In genomic region chr18:50162486-50163304, GRCh38 we compare ENCODE assay signal across 27 cellular contexts. TPM values are rescaled to one million over a fixed set of nuclear protein-coding genes. Genes with fewer than 3 reads are reported as not detected.
A peak's percentile ranks its signal among the peaks of the same experiment; 100 is the strongest.
DNase-seq lines count a peak whose midpoint lies in the region; ATAC-seq, FAIRE-seq and TF ChIP-seq lines count a peak whose summit lies in the region.
"Had no signal": no experiment of that assay in that cellular context is flagged by ENCODE, and none has a peak within 500 bp of the region (broad histone marks: within the 10 kb centered on the region; RNA-seq: fewer than 3 reads in every experiment).

No MANE protein-coding gene starts in this region.

- no peaks in the 10 kb centered on the region for H3K27me3 Mint-ChIP-seq in astrocyte (ENCODE audit: low read depth, unreplicated experiment)

- no peak overlapping the region for H3K4me2 ChIP-seq in astrocyte (ENCODE audit: low read length)
- H3K4me2 ChIP-seq: A549 had no signal

- no peak overlapping the region for H3K4me3 ChIP-seq in astrocyte (ENCODE audit: insufficient read depth, low read depth, low read length)
- no peak overlapping the region for H3K4me3 ChIP-seq in suprapubic skin
- H3K4me3 ChIP-seq in brain microvascular endothelial cell (ENCODE audit: low read depth, low read length) = no peak overlapping the region
- H3K4me3 ChIP-seq: A549, heart left ventricle, SJCRH30, vagina had no signal

- TF ChIP-seq POLR2A in suprapubic skin (IDR thresholded peaks at IDR 0.05) = no peak

- no peaks in the 10 kb centered on the region for H3K4me1 ChIP-seq in astrocyte (ENCODE audit: insufficient read depth, low read length)
- peaks cover 24% of the 10 kb centered on the region for H3K4me1 ChIP-seq in suprapubic skin
- H3K4me1 ChIP-seq: A549, heart left ventricle, SJCRH30 had no signal

- H4K20me1 ChIP-seq in astrocyte (ENCODE audit: insufficient read depth, low read length) = no peaks in the 10 kb centered on the region

- ATAC-seq in GM21723 (IDR thresholded peaks at IDR 0.05; ENCODE audit: unreplicated experiment) = no peak
- ATAC-seq: A549, heart left ventricle, natural killer cell, T-helper 17 cell had no signal

- H3K36me3 Mint-ChIP-seq in astrocyte (ENCODE audit: low read depth, unreplicated experiment) = peaks cover 2% of the 10 kb centered on the region
- H3K36me3 Mint-ChIP-seq: natural killer cell had no signal

- H3K27ac ChIP-seq in astrocyte (ENCODE audit: low read depth, low read length) (no peak overlapping the region), suprapubic skin (peak overlapping the region; percentile 35), brain microvascular endothelial cell (no peak overlapping the region)
- H3K27ac ChIP-seq: A549, heart left ventricle, SJCRH30, vagina had no signal

- DNase-seq in NCI-H748 (lab: John Stamatoyannopoulos, UW; ENCODE audit: unreplicated experiment) = peak; percentile 20
- no peak for DNase-seq in NCI-H748 treated with DMSO at 0.1 percent for 48 hours (lab: John Stamatoyannopoulos, UW)
- peak; percentile 21 for DNase-seq in astrocyte (ENCODE audit: low read depth)
- DNase-seq in kidney glomerular epithelial cell (lab: John Stamatoyannopoulos, UW) = peak; percentile 60
- no peak for DNase-seq in suprapubic skin (ENCODE audit: low spot score in 2 of 2)
- no peak for DNase-seq in brain microvascular endothelial cell
- no peak for DNase-seq in NCI-H1417 treated with DMSO at 0.1 percent for 48 hours (lab: John Stamatoyannopoulos, UW)
- DNase-seq: activated CD4-positive, alpha-beta T cell treated with anti-CD3 and anti-CD28 coated beads, Interleukin-2, amount 50 U/mL, for 48 hours; activated naive CD4-positive, alpha-beta T cell treated with anti-CD3 and anti-CD28 coated beads for 36 hours; activated T-cell treated with anti-CD3 and anti-CD28 coated beads, Interleukin-2, amount 50 U/mL, for 1 hour; anterior cingulate cortex; C1 segment of cervical spinal cord; endodermal cell; heart left ventricle; IMR-90; natural killer cell; NCI-H187 treated with DMSO at 0.1 percent for 48 hours; NCI-H524; posterior cingulate gyrus; SJCRH30; small intestine; stimulated activated CD4-positive, alpha-beta T cell treated with anti-CD3 and anti-CD28 coated beads, Interleukin-4, amount 100 ng/mL, for 24 hours; T-helper 17 cell had no signal

- TF ChIP-seq EP300 in suprapubic skin (IDR thresholded peaks at IDR 0.05) = no peak

- in situ Hi-C loops in brain microvascular endothelial cell (cut with HindIII; ENCODE audit: low pct_ligation_motif_present, low sequenced_read_pairs) = no loop called here

- TF ChIP-seq CTCF in astrocyte (IDR thresholded peaks at IDR 0.05; ENCODE audit: insufficient read depth, low read depth, low read length) (no peak), suprapubic skin (IDR thresholded peaks at IDR 0.05) (no peak), brain microvascular endothelial cell (IDR thresholded peaks at IDR 0.05; ENCODE audit: low read depth, low read length, missing control alignments) (no peak)

- H3K9me3 ChIP-seq in astrocyte (ENCODE audit: insufficient read depth, low read depth, low read length) (no peaks in the 10 kb centered on the region), suprapubic skin (no peaks in the 10 kb centered on the region)
- H3K9me3 ChIP-seq: A549, heart left ventricle, SJCRH30, vagina had no signal

- H3K4me3 Mint-ChIP-seq in astrocyte (ENCODE audit: unreplicated experiment) = no peak overlapping the region
- H3K4me3 Mint-ChIP-seq: activated naive CD4-positive, alpha-beta T cell treated with anti-CD3 and anti-CD28 coated beads for 36 hours; endodermal cell; natural killer cell; T-helper 17 cell had no signal

- H3K9me3 Mint-ChIP-seq in astrocyte (ENCODE audit: unreplicated experiment) = no peaks in the 10 kb centered on the region
- H3K9me3 Mint-ChIP-seq: activated naive CD4-positive, alpha-beta T cell treated with anti-CD3 and anti-CD28 coated beads for 36 hours; endodermal cell; natural killer cell had no signal

- FAIRE-seq in astrocyte (lab: Jason Lieb, UNC) = no peak
- FAIRE-seq: A549, colon, small intestine had no signal

- peaks cover 18% of the 10 kb centered on the region for H3K4me1 Mint-ChIP-seq in astrocyte (ENCODE audit: low read depth, unreplicated experiment)
- H3K4me1 Mint-ChIP-seq: natural killer cell, T-helper 17 cell had no signal

- peaks cover 11% of the 10 kb centered on the region for H3K27me3 ChIP-seq in astrocyte (ENCODE audit: insufficient read depth, low read length)
- no peaks in the 10 kb centered on the region for H3K27me3 ChIP-seq in suprapubic skin
- no peaks in the 10 kb centered on the region for H3K27me3 ChIP-seq in brain microvascular endothelial cell (replicated peaks)
- H3K27me3 ChIP-seq: SJCRH30, vagina had no signal

- WGBS in suprapubic skin = 40% methylated on average over 9 of the region's 9 CpGs

- H3K79me2 ChIP-seq in astrocyte (ENCODE audit: insufficient read depth, low read length) = no peaks in the 10 kb centered on the region

- H3K36me3 ChIP-seq in astrocyte (ENCODE audit: insufficient read depth, low read length) (no peaks in the 10 kb centered on the region), suprapubic skin (no peaks in the 10 kb centered on the region), brain microvascular endothelial cell (replicated peaks) (no peaks in the 10 kb centered on the region)
- H3K36me3 ChIP-seq: heart left ventricle, SJCRH30, vagina had no signal

- H2AFZ ChIP-seq in astrocyte (ENCODE audit: low read depth, low read length) = no peak overlapping the region

- no peak overlapping the region for H3K27ac Mint-ChIP-seq in astrocyte (ENCODE audit: unreplicated experiment)
- H3K27ac Mint-ChIP-seq: activated naive CD4-positive, alpha-beta T cell treated with anti-CD3 and anti-CD28 coated beads for 36 hours; endodermal cell; natural killer cell; T-helper 17 cell had no signal

- no peak overlapping the region for H3K9ac ChIP-seq in astrocyte (ENCODE audit: low read length)

RNA-seq across cellular contexts. Expression of gene MYO5B, which starts 32.3 kb away (rescaled TPM):
- total RNA-seq in astrocyte = 7.2 and 8.3 TPM in 2 replicates
- total RNA-seq in suprapubic skin = 10 to 100 TPM; 30.3 to 44.4 (median 40.7) TPM

Comparison
In these comparisons a context has a peak if more than half of its experiments do, and no peak if none do; other contexts are left out.
1. DNase-seq: peak in NCI-H748 (single experiment), astrocyte (single experiment) and kidney glomerular epithelial cell (single experiment); none in NCI-H748 treated with DMSO at 0.1 percent for 48 hours (single experiment), suprapubic skin (0 of 2), brain microvascular endothelial cell (single experiment) and NCI-H1417 treated with DMSO at 0.1 percent for 48 hours (single experiment).